8 cellular contexts compared by ENCODE assay signal in the genomic region with DNA sequence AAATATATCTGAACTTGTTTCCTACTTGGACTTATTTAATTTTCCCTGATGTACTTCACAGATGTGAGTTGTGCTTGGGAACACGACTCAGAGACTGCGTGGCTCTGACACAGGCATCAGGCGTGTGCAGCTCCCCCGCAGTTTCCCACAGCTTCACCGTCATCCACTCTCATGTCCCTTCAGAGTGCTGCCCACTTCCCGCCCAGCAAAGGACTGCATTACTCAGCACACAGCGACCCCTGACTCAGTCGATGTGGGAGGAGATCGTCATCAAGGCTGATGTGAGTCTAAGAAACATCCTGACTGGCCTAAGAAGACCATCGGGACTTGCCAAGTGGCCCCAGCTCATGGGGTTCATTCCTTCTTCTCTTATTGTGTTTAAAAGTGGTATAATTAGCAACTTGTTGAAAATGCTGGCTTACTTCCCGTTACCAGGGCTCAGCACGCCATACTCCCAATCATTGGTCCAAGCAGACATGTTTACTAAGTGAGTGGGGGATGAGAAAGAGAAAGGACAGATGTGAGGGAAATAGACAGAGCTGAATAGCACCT.
DNase-seq lines count a peak whose midpoint lies in the region; ATAC-seq and TF ChIP-seq lines count a peak whose summit lies in the region.

No MANE protein-coding gene starts in this region.

- peaks cover 16% of the 10 kb centered on the region for H3K4me1 ChIP-seq in fibroblast of lung (ENCODE audit: control insufficient read depth, extremely low read depth, insufficient read depth, low read length)

- peak; percentile 99 for DNase-seq in EL
- peak; percentile 97 to 100 for DNase-seq in fibroblast of lung (ENCODE audit: low read depth in 2 of 2)
- peak; percentile 96 for DNase-seq in renal cortical epithelial cell (ENCODE audit: low read depth)
- no peak for DNase-seq in NCI-H2171 (lab: John Stamatoyannopoulos, UW)
- no peak for DNase-seq in NCI-H2081 treated with DMSO at 0.1 percent for 48 hours (lab: John Stamatoyannopoulos, UW)

- peak overlapping the region; percentile 87 for H3K27ac ChIP-seq in fibroblast of lung (ENCODE audit: insufficient read depth, low read length)

- H3K9me3 ChIP-seq in fibroblast of lung (ENCODE audit: control insufficient read depth, insufficient read depth, low read depth, low read length): no peaks in the 10 kb centered on the region

- H3K27me3 ChIP-seq in fibroblast of lung (ENCODE audit: control insufficient read depth, insufficient read depth, low read length): no peaks in the 10 kb centered on the region

- ATAC-seq in activated CD4-positive, CD25-positive, alpha-beta regulatory T cell treated with anti-CD3 and anti-CD28 coated beads, Interleukin-2, amount 50 U/mL, for 24 hours: peak; percentile 81 to 89
- ATAC-seq in GM18519 (IDR thresholded peaks at IDR 0.05; ENCODE audit: low FRiP score, unreplicated experiment) (no peak), GM18873 (IDR thresholded peaks at IDR 0.05; ENCODE audit: low FRiP score, unreplicated experiment) (no peak)

- H3K4me2 ChIP-seq in fibroblast of lung (ENCODE audit: extremely low read depth, insufficient read depth, low read length): peak overlapping the region; percentile 6

- no peak overlapping the region for H3K4me3 ChIP-seq in fibroblast of lung (replicated peaks in 1 of 4; ENCODE audit: control extremely low read depth in 1 of 4, insufficient read depth in 1 of 4, low read depth in 3 of 4, low read length in 4 of 4)

- no peaks in the 10 kb centered on the region for H3K79me2 ChIP-seq in fibroblast of lung (ENCODE audit: control insufficient read depth, insufficient read depth, low read length)

- no peak overlapping the region for H3K9ac ChIP-seq in fibroblast of lung (ENCODE audit: insufficient read depth, low read length)

- H4K20me1 ChIP-seq in fibroblast of lung (ENCODE audit: control insufficient read depth, extremely low read depth, insufficient read depth, low read length): no peaks in the 10 kb centered on the region

- no peaks in the 10 kb centered on the region for H3K36me3 ChIP-seq in fibroblast of lung (ENCODE audit: control insufficient read depth, insufficient read depth, low read length)

- no peak for TF ChIP-seq CTCF in fibroblast of lung (conservative IDR thresholded peaks at IDR 0.05 in 1 of 2, IDR thresholded peaks at IDR 0.05 in 1 of 2; ENCODE audit: low read depth in 1 of 2, low read length in 2 of 2)

- peak overlapping the region; percentile 0 for H2AFZ ChIP-seq in fibroblast of lung (ENCODE audit: low read length)

Comparison
In these comparisons a context has a peak if more than half of its experiments do, and no peak if none do; other contexts are left out.
1. DNase-seq: peak in EL (single experiment), fibroblast of lung (2 of 2) and renal cortical epithelial cell (single experiment); none in NCI-H2171 (single experiment) and NCI-H2081 treated with DMSO at 0.1 percent for 48 hours (single experiment).
2. ATAC-seq: peak in activated CD4-positive, CD25-positive, alpha-beta regulatory T cell treated with anti-CD3 and anti-CD28 coated beads, Interleukin-2, amount 50 U/mL, for 24 hours (2 of 2); none in GM18519 (single experiment) and GM18873 (single experiment).